In genomic region chr12:108666326-108666995, GRCh38 we compare ENCODE assay signal across 10 cellular contexts. TPM values are rescaled to one million over a fixed set of nuclear protein-coding genes. Genes with fewer than 3 reads are reported as not detected.
DNase-seq lines count a peak whose midpoint lies in the region; ATAC-seq and TF ChIP-seq lines count a peak whose summit lies in the region.
"Had no signal": no experiment of that assay in that cellular context is flagged by ENCODE, and none has a peak within 500 bp of the region (broad histone marks: within the 10 kb centered on the region; RNA-seq: fewer than 3 reads in every experiment).

No MANE protein-coding gene starts in this region.

- TF ChIP-seq CTCF in A673 (conservative IDR thresholded peaks at IDR 0.05; ENCODE audit: low read depth, low read length) (no peak), Calu3 (IDR thresholded peaks at IDR 0.05; ENCODE audit: unreplicated experiment) (no peak), PC-9 (conservative IDR thresholded peaks at IDR 0.05) (no peak)

- no peaks in the 10 kb centered on the region for H3K27me3 ChIP-seq in A673 (replicated peaks; ENCODE audit: insufficient read depth, low read depth, low read length, poor library complexity)
- H3K27me3 ChIP-seq in PC-9 (ENCODE audit: insufficient read depth, low read depth) = no peaks in the 10 kb centered on the region

- no peak for DNase-seq in A673 (ENCODE audit: low spot score)
- DNase-seq in NCI-H82 (lab: John Stamatoyannopoulos, UW) = peak; percentile 96
- DNase-seq in epithelial cell of prostate (ENCODE audit: low read depth, low spot score) = no peak
- peak; percentile 41 for DNase-seq in myocyte (ENCODE audit: low read depth)
- no peak for DNase-seq in Calu3
- no peak for DNase-seq in PC-9
- DNase-seq: CD4-positive, alpha-beta memory T cell; small intestine had no signal

- peaks cover 32% of the 10 kb centered on the region for H3F3A ChIP-seq in PC-9 (ENCODE audit: insufficient read depth, low read depth)

- peaks cover 4% of the 10 kb centered on the region; the same call in 1 of the 2 replicates for H4K20me1 ChIP-seq in PC-9 (ENCODE audit: insufficient read depth)

- H3K4me3 ChIP-seq in A673 (ENCODE audit: low read depth, low read length, poor library complexity, severe bottlenecking) = no peak overlapping the region
- H3K4me3 ChIP-seq in PC-9 = no peak overlapping the region

- peaks cover 27% of the 10 kb centered on the region for H3K79me2 ChIP-seq in PC-9 (ENCODE audit: low read depth)

- ATAC-seq in HG03520 (IDR thresholded peaks at IDR 0.05; ENCODE audit: unreplicated experiment) (no peak), HG02852 (IDR thresholded peaks at IDR 0.05; ENCODE audit: unreplicated experiment) (no peak)

- no peak overlapping the region for H2AFZ ChIP-seq in PC-9

- H3K27ac ChIP-seq in A673 (ENCODE audit: low read depth, low read length, poor library complexity, severe bottlenecking) = peak overlapping the region; percentile 2
- peak overlapping the region; percentile 61 for H3K27ac ChIP-seq in epithelial cell of prostate
- no peak overlapping the region for H3K27ac ChIP-seq in PC-9

- POLR2A ChIA-PET in A673 (lab: Charles Lee; ENCODE audit: low non-redundant PET) (no interaction called here), PC-9 (lab: Charles Lee; ENCODE audit: unreplicated experiment) (interaction anchor here (0.6 kb wide), 1 partner anchor 64 kb away, joined by 7 read pairs; no protein-coding TSS in a partner anchor)

- H3K36me3 Mint-ChIP-seq in Calu3 (ENCODE audit: insufficient read depth, unreplicated experiment) = peaks cover 32% of the 10 kb centered on the region
- H3K36me3 Mint-ChIP-seq: CD4-positive, alpha-beta memory T cell had no signal

- H3K9me3 ChIP-seq in A673 (ENCODE audit: low read depth, low read length, poor library complexity, severe bottlenecking) (no peaks in the 10 kb centered on the region), PC-9 (ENCODE audit: insufficient read depth, low read depth) (no peaks in the 10 kb centered on the region)

- H3K4me1 ChIP-seq in A673 (ENCODE audit: insufficient read depth, low read length, poor library complexity, severe bottlenecking) (peaks cover 57% of the 10 kb centered on the region), PC-9 (replicated peaks; ENCODE audit: insufficient read depth) (peaks cover 7% of the 10 kb centered on the region)

- H3K9me3 Mint-ChIP-seq in Calu3 (ENCODE audit: low read depth, unreplicated experiment) = no peaks in the 10 kb centered on the region
- H3K9me3 Mint-ChIP-seq: CD4-positive, alpha-beta memory T cell had no signal

- no peaks in the 10 kb centered on the region for H3K27me3 Mint-ChIP-seq in Calu3 (ENCODE audit: unreplicated experiment)
- H3K27me3 Mint-ChIP-seq: CD4-positive, alpha-beta memory T cell had no signal

- intact Hi-C loops in A673 (cut with micrococcal nuclease; ENCODE audit: unreplicated experiment) = loop anchor here (5.0 kb wide), 1 partner anchor 281 kb away; no protein-coding TSS in a partner anchor
- intact Hi-C loops in Calu3 (cut with micrococcal nuclease; ENCODE audit: unreplicated experiment) = loop anchor here (5.0 to 10.0 kb wide), 2 partner anchors 116 to 428 kb away; partner anchors contain the start of genes ALKBH2 and UNG
- intact Hi-C loops in PC-9 (cut with micrococcal nuclease; ENCODE audit: unreplicated experiment) = loop anchor here (5.0 to 10.0 kb wide), 3 partner anchors 102 to 728 kb away; partner anchors contain the start of genes ISCU and SART3

- H3K27ac Mint-ChIP-seq in Calu3 (ENCODE audit: unreplicated experiment) = no peak overlapping the region
- H3K27ac Mint-ChIP-seq: CD4-positive, alpha-beta memory T cell had no signal

- H3K9me2 ChIP-seq in PC-9 (ENCODE audit: insufficient read depth) = no peaks in the 10 kb centered on the region

- no peak overlapping the region for H3K4me2 ChIP-seq in PC-9

- H3K36me3 ChIP-seq in A673 (ENCODE audit: insufficient read depth, low read length, poor library complexity, severe bottlenecking) (no peaks in the 10 kb centered on the region), PC-9 (ENCODE audit: low read depth) (no peaks in the 10 kb centered on the region)

- no TSS peak for BruUV-seq in A673 (replicated peaks; lab: Mats Ljungman, UMichigan)
- BruUV-seq in Calu3 (replicated peaks; lab: Mats Ljungman, UMichigan) = no TSS peak
- BruUV-seq in PC-9 (replicated peaks; lab: Mats Ljungman, UMichigan) = no TSS peak

- H3K4me1 Mint-ChIP-seq in Calu3 (ENCODE audit: low read depth, unreplicated experiment) = peaks cover 35% of the 10 kb centered on the region

- no peak overlapping the region for H3K4me3 Mint-ChIP-seq in Calu3 (ENCODE audit: low read depth, unreplicated experiment)
- H3K4me3 Mint-ChIP-seq: CD4-positive, alpha-beta memory T cell had no signal

- CTCF ChIA-PET in A673 (lab: Charles Lee) = interaction anchor here (0.7 to 1.6 kb wide), 2 partner anchors 137 to 160 kb away, joined by 6 to 8 read pairs; no protein-coding TSS in a partner anchor
- CTCF ChIA-PET in Calu3 (lab: Charles Lee) = interaction anchor here (0.6 to 1.2 kb wide), 3 partner anchors 22 to 102 kb away, joined by 3 to 8 read pairs (median 3); no protein-coding TSS in a partner anchor
- CTCF ChIA-PET in PC-9 (lab: Charles Lee) = interaction anchor here (0.5 to 1.8 kb wide), 2 partner anchors 137 to 187 kb away, joined by 6 to 10 read pairs; no protein-coding TSS in a partner anchor

RNA-seq across cellular contexts. Expression of gene SELPLG, which starts 32.8 kb away (rescaled TPM):
- total RNA-seq in A673 (2021) = 0.34 and 0.35 TPM in 2 replicates
- 2.4 and 2.9 TPM in 2 replicates for total RNA-seq in myocyte
- polyA plus RNA-seq in myocyte (2012) = 5.1 TPM
- total RNA-seq in Calu3 (2022) = 0.54 and 0.76 TPM in 2 replicates
- 0.35 and 0.96 TPM in 2 replicates for total RNA-seq in PC-9 (2021)

Comparison
In these comparisons a context has a peak if more than half of its experiments do, and no peak if none do; other contexts are left out.
1. DNase-seq: peak in NCI-H82 (single experiment) and myocyte (single experiment); none in A673 (single experiment), epithelial cell of prostate (single experiment), Calu3 (single experiment) and PC-9 (0 of 2).